29 cellular contexts compared by ENCODE assay signal in genomic region chr2:239409976-239410375, GRCh38.
"Had no signal": no experiment of that assay in that cellular context is flagged by ENCODE, and none has a peak within 500 bp of the region (broad histone marks: within the 10 kb centered on the region; RNA-seq: fewer than 3 reads in every experiment).

No MANE protein-coding gene starts in this region.

- H3K27ac ChIP-seq: pancreas, prostate gland, right lobe of liver, sigmoid colon, stomach, suprapubic skin, testis, tibial artery, transverse colon, upper lobe of right lung, uterus had no signal

- H3K27me3 ChIP-seq: pancreas, right lobe of liver, sigmoid colon, stomach, suprapubic skin, testis, transverse colon, upper lobe of right lung, uterus had no signal

- H3K36me3 Mint-ChIP-seq: stimulated activated effector memory CD8-positive, alpha-beta T cell treated with anti-CD3 and anti-CD28 coated beads, Interleukin-12 subunit alpha, Interleukin-12 subunit beta, amount 100 ng/mL, for 72 hours; type B pancreatic cell had no signal

- H3K4me1 Mint-ChIP-seq: naive B cell; stimulated activated naive B cell treated with anti-CD40 and anti-IgM and Interleukin-4, amounts not matched to agents 10 μg/mL and 1 μg/mL and 100 μg/mL, for 72 hours had no signal

- H3K4me1 ChIP-seq: pancreas, prostate gland, right lobe of liver, sigmoid colon, stomach, suprapubic skin, testis, tibial artery, transverse colon, upper lobe of right lung, uterus had no signal

- H3K9me3 ChIP-seq: pancreas, prostate gland, right lobe of liver, sigmoid colon, suprapubic skin, testis, upper lobe of right lung, uterus had no signal

- DNase-seq: naive B cell; naive thymus-derived CD8-positive, alpha-beta T cell; nephron progenitor cell; occipital lobe; pancreas; retina; right cardiac atrium; sigmoid colon; small intestine; stimulated activated CD4-positive, alpha-beta T cell treated with anti-CD3 and anti-CD28 coated beads, Interleukin-15, amount 100 ng/mL, for 24 hours; stimulated activated CD4-positive, alpha-beta T cell treated with anti-CD3 and anti-CD28 coated beads, Interleukin-2, amount 100 ng/mL, for 24 hours; stimulated activated CD4-positive, alpha-beta T cell treated with anti-CD3 and anti-CD28 coated beads, Interleukin-2, amount 100 ng/mL, for 48 hours; stimulated activated CD4-positive, alpha-beta T cell treated with anti-CD3 and anti-CD28 coated beads, Interleukin-4, amount 100 ng/mL, for 24 hours; stimulated activated naive B cell treated with anti-CD40 and anti-IgM and Interleukin-4, amounts not matched to agents 10 μg/mL and 1 μg/mL and 100 μg/mL, for 72 hours; stimulated activated naive CD4-positive, alpha-beta T cell treated with Interleukin-2 at 50 U/mL for 16 hours; stomach; testis; tibial artery; transverse colon; upper lobe of right lung; uterus had no signal

- H3K4me3 Mint-ChIP-seq: naive B cell; naive thymus-derived CD8-positive, alpha-beta T cell; natural killer cell treated with Interleukin-12 subunit alpha and Interleukin-12 subunit beta and Interleukin-15 and Interleukin-18, amount 100 ng/mL, for 72 hours; nephron progenitor cell; neural crest cell; stimulated activated effector memory CD8-positive, alpha-beta T cell treated with anti-CD3 and anti-CD28 coated beads, Interleukin-12 subunit alpha, Interleukin-12 subunit beta, amount 100 ng/mL, for 72 hours; stimulated activated naive B cell treated with anti-CD40 and anti-IgM and Interleukin-4, amounts not matched to agents 10 μg/mL and 1 μg/mL and 100 μg/mL, for 72 hours; stimulated activated naive CD8-positive, alpha-beta T cell treated with anti-CD3 and anti-CD28 coated beads, Interleukin-15, Interleukin-2, amounts not matched to agents 100 ng/mL and 50 ng/mL, for 24 hours; type B pancreatic cell had no signal

- H3K4me3 ChIP-seq: pancreas, prostate gland, right lobe of liver, sigmoid colon, stomach, suprapubic skin, testis, tibial artery, transverse colon, upper lobe of right lung, uterus had no signal

- ATAC-seq: naive thymus-derived CD8-positive, alpha-beta T cell; natural killer cell treated with Interleukin-12 subunit alpha and Interleukin-12 subunit beta and Interleukin-15 and Interleukin-18, amount 100 ng/mL, for 72 hours; pancreas; right lobe of liver; stimulated activated effector memory CD8-positive, alpha-beta T cell treated with anti-CD3 and anti-CD28 coated beads, Interleukin-12 subunit alpha, Interleukin-12 subunit beta, amount 100 ng/mL, for 72 hours; stimulated activated naive B cell treated with anti-CD40 and anti-IgM and Interleukin-4, amounts not matched to agents 10 μg/mL and 1 μg/mL and 100 μg/mL, for 72 hours; upper lobe of right lung had no signal

- H3K27ac Mint-ChIP-seq: naive B cell; naive thymus-derived CD8-positive, alpha-beta T cell; natural killer cell treated with Interleukin-12 subunit alpha and Interleukin-12 subunit beta and Interleukin-15 and Interleukin-18, amount 100 ng/mL, for 72 hours; nephron progenitor cell; stimulated activated naive B cell treated with anti-CD40 and anti-IgM and Interleukin-4, amounts not matched to agents 10 μg/mL and 1 μg/mL and 100 μg/mL, for 72 hours; stimulated activated naive CD8-positive, alpha-beta T cell treated with anti-CD3 and anti-CD28 coated beads, Interleukin-15, Interleukin-2, amounts not matched to agents 100 ng/mL and 50 ng/mL, for 24 hours; type B pancreatic cell had no signal

- H3K36me3 ChIP-seq: pancreas, prostate gland, right lobe of liver, sigmoid colon, stomach, suprapubic skin, tibial artery, transverse colon, upper lobe of right lung, uterus had no signal

- H3K27me3 Mint-ChIP-seq: stimulated activated naive CD8-positive, alpha-beta T cell treated with anti-CD3 and anti-CD28 coated beads, Interleukin-15, Interleukin-2, amounts not matched to agents 100 ng/mL and 50 ng/mL, for 24 hours; type B pancreatic cell had no signal
